ENCODE assay signal across 11 cellular contexts in the genomic region with DNA sequence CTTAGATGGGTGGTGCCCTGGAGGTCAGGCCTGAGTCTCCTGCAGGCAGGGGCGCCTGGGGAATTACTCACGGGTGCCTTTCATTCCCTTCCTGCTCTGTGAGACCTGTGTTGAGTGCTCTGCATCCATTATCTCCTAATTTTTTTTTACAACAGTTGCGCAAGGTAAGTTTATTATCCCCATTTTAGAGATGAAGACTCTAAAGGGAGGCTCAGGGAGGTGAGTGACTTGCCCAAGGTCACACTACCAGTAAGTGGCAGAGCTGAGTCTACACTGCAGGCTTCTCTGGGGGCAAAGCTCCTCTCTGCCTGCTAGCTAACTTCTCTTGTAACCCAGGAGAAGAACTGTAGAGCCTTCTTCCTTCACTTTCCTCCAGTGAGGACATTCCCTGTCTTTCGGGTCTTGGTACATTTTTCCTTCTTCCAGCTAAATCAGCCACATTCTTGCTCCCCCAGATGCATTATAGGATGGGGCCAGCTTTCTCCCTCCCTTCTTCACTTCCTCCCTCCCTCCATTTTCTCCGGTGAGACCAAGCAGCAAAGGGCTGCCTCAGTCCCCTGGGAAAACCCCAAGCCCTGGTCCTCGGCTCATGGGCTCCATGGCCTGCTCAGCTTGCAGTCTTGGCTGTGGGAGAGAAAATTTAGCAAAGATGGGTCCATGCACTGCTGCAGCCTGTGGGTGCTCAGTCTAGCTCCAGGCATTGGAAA. TPM values are rescaled to one million over a fixed set of nuclear protein-coding genes. Genes with fewer than 3 reads are reported as not detected.
DNase-seq lines count a peak whose midpoint lies in the region; ATAC-seq, FAIRE-seq and TF ChIP-seq lines count a peak whose summit lies in the region.
"Had no signal": no experiment of that assay in that cellular context is flagged by ENCODE, and none has a peak within 500 bp of the region (broad histone marks: within the 10 kb centered on the region; RNA-seq: fewer than 3 reads in every experiment).

No MANE protein-coding gene starts in this region.

- CTCF ChIA-PET in CD8-positive, alpha-beta memory T cell (lab: Charles Lee): interaction anchor here (0.9 to 20.8 kb wide), 10 partner anchors 9 to 138 kb away, joined by 3 to 326 read pairs (median 5); partner anchors contain the start of genes F12, GRK6 and PFN3

- ATAC-seq in naive thymus-derived CD8-positive, alpha-beta T cell: no peak
- ATAC-seq in HG02798 (IDR thresholded peaks at IDR 0.05; ENCODE audit: poor library complexity, unreplicated experiment): no peak

- no peaks in the 10 kb centered on the region for H3K79me2 ChIP-seq in astrocyte (ENCODE audit: insufficient read depth, low read length)

- in situ Hi-C loops in KBM-7 (cut with MboI; ENCODE audit: low pct_unique_long_range_greater_than_20kb, low sequenced_read_pairs): no loop called here

- H3K27ac ChIP-seq in CD8-positive, alpha-beta memory T cell (ENCODE audit: low read depth, low read length): no peak overlapping the region
- no peak overlapping the region for H3K27ac ChIP-seq in astrocyte (ENCODE audit: low read depth, low read length)

- no peak for FAIRE-seq in astrocyte (lab: Jason Lieb, UNC)
- FAIRE-seq: G401.6 had no signal

- no peak overlapping the region for H3K4me3 ChIP-seq in CD8-positive, alpha-beta memory T cell (ENCODE audit: low read length)
- H3K4me3 ChIP-seq in astrocyte (ENCODE audit: insufficient read depth, low read depth, low read length): peak overlapping the region; percentile 53

- H3K9me3 ChIP-seq in CD8-positive, alpha-beta memory T cell (ENCODE audit: low read length): no peaks in the 10 kb centered on the region
- no peaks in the 10 kb centered on the region for H3K9me3 ChIP-seq in astrocyte (ENCODE audit: insufficient read depth, low read depth, low read length)

- peaks cover 36% of the 10 kb centered on the region for H3K4me1 ChIP-seq in CD8-positive, alpha-beta memory T cell (ENCODE audit: insufficient read depth, low read length)
- peaks cover 18% of the 10 kb centered on the region for H3K4me1 ChIP-seq in astrocyte (ENCODE audit: insufficient read depth, low read length)

- H3K4me3 Mint-ChIP-seq in CD8-positive, alpha-beta memory T cell: peak overlapping the region; percentile 10 to 82 (median 75)
- H3K4me3 Mint-ChIP-seq in astrocyte (ENCODE audit: unreplicated experiment): peak overlapping the region; percentile 71
- peak overlapping the region; percentile 37 to 83 (median 77) for H3K4me3 Mint-ChIP-seq in naive thymus-derived CD8-positive, alpha-beta T cell

- H3K9ac ChIP-seq in astrocyte (ENCODE audit: low read length): peak overlapping the region; percentile 54

- TF ChIP-seq CTCF in astrocyte (IDR thresholded peaks at IDR 0.05; ENCODE audit: insufficient read depth, low read depth, low read length): no peak

- peak overlapping the region; percentile 95 for H3K4me2 ChIP-seq in astrocyte (ENCODE audit: low read length)

- no peak for DNase-seq in CD8-positive, alpha-beta memory T cell
- DNase-seq in KBM-7 (peak; percentile 27), astrocyte (ENCODE audit: low read depth) (no peak), NCI-H2171 treated with DMSO at 0.1 percent for 48 hours (lab: John Stamatoyannopoulos, UW) (no peak), NCI-H2081 (lab: John Stamatoyannopoulos, UW) (no peak), superior temporal gyrus (ENCODE audit: extremely low spot score) (no peak)
- DNase-seq in naive thymus-derived CD8-positive, alpha-beta T cell: no peak

- H3K27me3 Mint-ChIP-seq in CD8-positive, alpha-beta memory T cell: no peaks in the 10 kb centered on the region
- H3K27me3 Mint-ChIP-seq in astrocyte (ENCODE audit: low read depth, unreplicated experiment): peaks cover 4% of the 10 kb centered on the region
- H3K27me3 Mint-ChIP-seq in naive thymus-derived CD8-positive, alpha-beta T cell: no peaks in the 10 kb centered on the region

- no peaks in the 10 kb centered on the region for H3K36me3 ChIP-seq in CD8-positive, alpha-beta memory T cell (ENCODE audit: insufficient read depth, low read length)
- no peaks in the 10 kb centered on the region for H3K36me3 ChIP-seq in astrocyte (ENCODE audit: insufficient read depth, low read length)

- peaks cover 0 to 2% (median 0%) of the 10 kb centered on the region in 3 donors for H3K36me3 Mint-ChIP-seq in CD8-positive, alpha-beta memory T cell
- H3K36me3 Mint-ChIP-seq in astrocyte (ENCODE audit: low read depth, unreplicated experiment): peaks cover 4% of the 10 kb centered on the region
- H3K36me3 Mint-ChIP-seq in naive thymus-derived CD8-positive, alpha-beta T cell: no peaks in the 10 kb centered on the region

- H3K27me3 ChIP-seq in CD8-positive, alpha-beta memory T cell (ENCODE audit: insufficient read depth, low read length, poor library complexity, severe bottlenecking): no peaks in the 10 kb centered on the region
- no peaks in the 10 kb centered on the region for H3K27me3 ChIP-seq in astrocyte (ENCODE audit: insufficient read depth, low read length)

- peaks cover 39 to 54% (median 42%) of the 10 kb centered on the region in 3 donors for H3K4me1 Mint-ChIP-seq in CD8-positive, alpha-beta memory T cell
- H3K4me1 Mint-ChIP-seq in astrocyte (ENCODE audit: low read depth, unreplicated experiment): peaks cover 19% of the 10 kb centered on the region
- peaks cover 30 to 65% (median 55%) of the 10 kb centered on the region in 4 donors for H3K4me1 Mint-ChIP-seq in naive thymus-derived CD8-positive, alpha-beta T cell

- H3K27ac Mint-ChIP-seq in CD8-positive, alpha-beta memory T cell: peak overlapping the region; percentile 14 to 97 (median 82)
- H3K27ac Mint-ChIP-seq in astrocyte (ENCODE audit: unreplicated experiment): peak overlapping the region; percentile 24
- H3K27ac Mint-ChIP-seq in naive thymus-derived CD8-positive, alpha-beta T cell: peak overlapping the region; percentile 70 to 93 (median 83)

- no peak overlapping the region for H2AFZ ChIP-seq in astrocyte (ENCODE audit: low read depth, low read length)

- POLR2A ChIA-PET in CD8-positive, alpha-beta memory T cell (lab: Charles Lee): interaction anchor here (0.9 to 8.6 kb wide), 6 partner anchors 11 to 75 kb away, joined by 3 to 154 read pairs (median 33); partner anchors contain the start of gene GRK6
- POLR2A ChIA-PET in naive thymus-derived CD8-positive, alpha-beta T cell (lab: Charles Lee): interaction anchor here (0.6 to 25.4 kb wide), 10 partner anchors 6 to 913 kb away, joined by 3 to 1530 read pairs (median 4); partner anchors contain the start of genes DDX41, F12 and GRK6

- no peaks in the 10 kb centered on the region for H3K9me3 Mint-ChIP-seq in CD8-positive, alpha-beta memory T cell
- no peaks in the 10 kb centered on the region for H3K9me3 Mint-ChIP-seq in astrocyte (ENCODE audit: unreplicated experiment)
- H3K9me3 Mint-ChIP-seq in naive thymus-derived CD8-positive, alpha-beta T cell: no peaks in the 10 kb centered on the region

- H4K20me1 ChIP-seq in astrocyte (ENCODE audit: insufficient read depth, low read length): peaks cover 47% of the 10 kb centered on the region

RNA-seq across cellular contexts. Expression of gene PRR7, which starts 1.8 kb away (rescaled TPM):
- 10 to 100 TPM; 14.7 to 15.3 TPM for total RNA-seq in CD8-positive, alpha-beta memory T cell
- 22.1 TPM for polyA plus RNA-seq in CD8-positive, alpha-beta memory T cell
- 9.9 TPM in 2 replicates for total RNA-seq in astrocyte
- total RNA-seq in naive thymus-derived CD8-positive, alpha-beta T cell: 1 to 10 TPM; 7.6 to 7.7 TPM
- polyA plus RNA-seq in naive thymus-derived CD8-positive, alpha-beta T cell: 10 to 100 TPM; 14.6 to 21.6 (median 20.6) TPM

RNA-seq across cellular contexts. Expression of gene GRK6, which starts 21.9 kb away (rescaled TPM):
- 100 to 1,000 TPM; 180 to 185 TPM for total RNA-seq in CD8-positive, alpha-beta memory T cell
- polyA plus RNA-seq in CD8-positive, alpha-beta memory T cell: 201 TPM
- 19.7 and 25.9 TPM in 2 replicates for total RNA-seq in astrocyte
- total RNA-seq in naive thymus-derived CD8-positive, alpha-beta T cell: 100 to 1,000 TPM; 176 to 181 TPM
- polyA plus RNA-seq in naive thymus-derived CD8-positive, alpha-beta T cell: 100 to 1,000 TPM in 2 of 3 donors, 10 to 100 TPM in 1; 83.1 to 204 (median 104) TPM

RNA-seq across cellular contexts. Expression of gene DBN1, which starts 25.0 kb away (rescaled TPM):
- total RNA-seq in CD8-positive, alpha-beta memory T cell: 10 to 100 TPM; 47.9 to 50.5 TPM
- 28.1 TPM for polyA plus RNA-seq in CD8-positive, alpha-beta memory T cell
- 350 and 371 TPM in 2 replicates for total RNA-seq in astrocyte
- total RNA-seq in naive thymus-derived CD8-positive, alpha-beta T cell: 10 to 100 TPM; 57.0 to 62.9 TPM
- polyA plus RNA-seq in naive thymus-derived CD8-positive, alpha-beta T cell: 10 to 100 TPM; 20.5 to 25.3 (median 21.8) TPM

RNA-seq across cellular contexts. Expression of gene F12, which starts 39.0 kb away (rescaled TPM):
- total RNA-seq in CD8-positive, alpha-beta memory T cell: 10 to 100 TPM in 1 of 2 experiments, 1 to 10 TPM in 1; 9.2 to 10.3 TPM
- 1.9 TPM for polyA plus RNA-seq in CD8-positive, alpha-beta memory T cell
- 2.8 and 3.0 TPM in 2 replicates for total RNA-seq in astrocyte
- not detected for total RNA-seq in naive thymus-derived CD8-positive, alpha-beta T cell
- under 1 TPM; 0.21 to 0.26 (median 0.25) TPM for polyA plus RNA-seq in naive thymus-derived CD8-positive, alpha-beta T cell

RNA-seq across cellular contexts. Expression of gene PFN3, which starts 47.9 kb away (rescaled TPM):
- not detected for total RNA-seq in CD8-positive, alpha-beta memory T cell
- polyA plus RNA-seq in CD8-positive, alpha-beta memory T cell: not detected
- not detected in 2 replicates for total RNA-seq in astrocyte
- total RNA-seq in naive thymus-derived CD8-positive, alpha-beta T cell: not detected
- not detected for polyA plus RNA-seq in naive thymus-derived CD8-positive, alpha-beta T cell
- total RNA-seq: aorta, glomerular endothelial cell had no signal
- polyA plus RNA-seq: aorta had no signal

Comparison
In these comparisons a context has a peak if more than half of its experiments do, and no peak if none do; other contexts are left out.
1. H3K27ac Mint-ChIP-seq: peak in every context shown above with its lines; median percentile 83 in naive thymus-derived CD8-positive, alpha-beta T cell; 82 in CD8-positive, alpha-beta memory T cell; 24 in astrocyte.